ENCODE assay signal across 17 cellular contexts in genomic region chr1:202563818-202564217, GRCh38.
A peak's percentile ranks its signal among the peaks of the same experiment; 100 is the strongest.
DNase-seq lines count a peak whose midpoint lies in the region; ATAC-seq and TF ChIP-seq lines count a peak whose summit lies in the region.
"Had no signal": no experiment of that assay in that cellular context is flagged by ENCODE, and none has a peak within 500 bp of the region (broad histone marks: within the 10 kb centered on the region; RNA-seq: fewer than 3 reads in every experiment).

No MANE protein-coding gene starts in this region.

- H3K9me3 ChIP-seq in gastroesophageal sphincter (no peaks in the 10 kb centered on the region), sigmoid colon (no peaks in the 10 kb centered on the region), uterus (no peaks in the 10 kb centered on the region)
- H3K9me3 ChIP-seq: BLaER1 treated with 17β-estradiol and CSF1 and Interleukin-3, amounts not matched to agents 10 nM and 100 nM; SJCRH30 had no signal

- ATAC-seq in WTC11 = no peak
- no peak for ATAC-seq in gastroesophageal sphincter
- ATAC-seq: PC-3 had no signal

- no peak overlapping the region for H3K4me3 ChIP-seq in gastroesophageal sphincter
- H3K4me3 ChIP-seq in sigmoid colon = no peak overlapping the region
- H3K4me3 ChIP-seq in uterus = no peak overlapping the region
- H3K4me3 ChIP-seq: BLaER1 treated with 17β-estradiol and CSF1 and Interleukin-3, amounts not matched to agents 10 nM and 100 nM; SJCRH30 had no signal

- TF ChIP-seq EP300 in gastroesophageal sphincter (IDR thresholded peaks at IDR 0.05) = no peak
- TF ChIP-seq EP300 in sigmoid colon (IDR thresholded peaks at IDR 0.05) = no peak

- no peak overlapping the region for H3K4me3 Mint-ChIP-seq in WTC11
- no peak overlapping the region for H3K4me3 Mint-ChIP-seq in activated CD4-positive, alpha-beta T cell treated with anti-CD3 and anti-CD28 coated beads, Interleukin-2, amount 10 ng/mL, durations not matched to agents 24 days and 14 days

- H3K27ac Mint-ChIP-seq in WTC11 = peak overlapping the region; percentile 22; the same call in 1 of the 2 replicates
- no peak overlapping the region for H3K27ac Mint-ChIP-seq in activated CD4-positive, alpha-beta T cell treated with anti-CD3 and anti-CD28 coated beads, Interleukin-2, amount 10 ng/mL, durations not matched to agents 24 days and 14 days
- H3K27ac Mint-ChIP-seq: IgD-negative memory B cell had no signal

- H3K4me1 ChIP-seq in gastroesophageal sphincter (peaks cover 45 to 100% (median 62%) of the 10 kb centered on the region in 3 donors), sigmoid colon (peaks cover 0 to 97% (median 95%) of the 10 kb centered on the region in 4 donors), uterus (peaks cover 22 to 27% of the 10 kb centered on the region in 2 donors)

- CTCF ChIA-PET in WTC11 (lab: Charles Lee) = interaction anchor here (1.1 kb wide), 1 partner anchor 63 kb away, joined by 4 read pairs; no protein-coding TSS in a partner anchor

- TF ChIP-seq CTCF in WTC11 (IDR thresholded peaks at IDR 0.05) (no peak), gastroesophageal sphincter (IDR thresholded peaks at IDR 0.05) (no peak), sigmoid colon (IDR thresholded peaks at IDR 0.05) (no peak), uterus (IDR thresholded peaks at IDR 0.05) (no peak)

- TF ChIP-seq POLR2A in gastroesophageal sphincter (IDR thresholded peaks at IDR 0.05) (no peak), sigmoid colon (IDR thresholded peaks at IDR 0.05) (no peak), uterus (IDR thresholded peaks at IDR 0.05) (no peak)

- H3K36me3 ChIP-seq in gastroesophageal sphincter = peaks cover 8 to 50% of the 10 kb centered on the region in 2 donors
- H3K36me3 ChIP-seq in sigmoid colon = peaks cover 4 to 52% (median 24%) of the 10 kb centered on the region in 4 donors
- no peaks in the 10 kb centered on the region for H3K36me3 ChIP-seq in uterus
- H3K36me3 ChIP-seq: SJCRH30 had no signal

- DNase-seq in WTC11 (ENCODE audit: low spot score) (no peak), sigmoid colon (no peak), uterus (no peak), SHP77 treated with DMSO at 0.1 percent for 48 hours (lab: John Stamatoyannopoulos, UW) (no peak)
- DNase-seq in effector CD8-positive, alpha-beta T cell (lab: John Stamatoyannopoulos, UW) = no peak
- DNase-seq in activated CD4-positive, alpha-beta T cell treated with anti-CD3 and anti-CD28 coated beads, Interleukin-2, amount 10 ng/mL, durations not matched to agents 24 days and 14 days = no peak
- DNase-seq: DMS79, Karpas-422, NCI-H187 treated with DMSO at 0.1 percent for 48 hours, NCI-H345, NCI-H524 treated with DMSO at 0.1 percent for 48 hours, PC-3, RPMI8226, SJCRH30 had no signal

- H3K9me3 Mint-ChIP-seq in WTC11 = no peaks in the 10 kb centered on the region
- no peaks in the 10 kb centered on the region for H3K9me3 Mint-ChIP-seq in activated CD4-positive, alpha-beta T cell treated with anti-CD3 and anti-CD28 coated beads, Interleukin-2, amount 10 ng/mL, durations not matched to agents 24 days and 14 days
- H3K9me3 Mint-ChIP-seq: IgD-negative memory B cell had no signal

- H3K36me3 Mint-ChIP-seq in WTC11 = no peaks in the 10 kb centered on the region
- H3K36me3 Mint-ChIP-seq in activated CD4-positive, alpha-beta T cell treated with anti-CD3 and anti-CD28 coated beads, Interleukin-2, amount 10 ng/mL, durations not matched to agents 24 days and 14 days (ENCODE audit: low read depth) = peaks cover 1% of the 10 kb centered on the region

- no peaks in the 10 kb centered on the region for H3K27me3 Mint-ChIP-seq in WTC11 (ENCODE audit: low read depth)
- H3K27me3 Mint-ChIP-seq in activated CD4-positive, alpha-beta T cell treated with anti-CD3 and anti-CD28 coated beads, Interleukin-2, amount 10 ng/mL, durations not matched to agents 24 days and 14 days = no peaks in the 10 kb centered on the region
- H3K27me3 Mint-ChIP-seq: IgD-negative memory B cell had no signal

- H3K27me3 ChIP-seq in gastroesophageal sphincter (no peaks in the 10 kb centered on the region), sigmoid colon (no peaks in the 10 kb centered on the region), uterus (no peaks in the 10 kb centered on the region)
- H3K27me3 ChIP-seq: SJCRH30 had no signal

- 43 to 55% methylated on average over 1 of the region's 1 CpG for WGBS in gastroesophageal sphincter (ENCODE audit: low coverage in 1 of 2), 2 donors
- whole genome bisulfite sequencing in sigmoid colon, 2 donors = 82 to 86% methylated on average over 1 of the region's 1 CpG

- intact Hi-C loops in sigmoid colon (cut with DNase I) = no loop called here
- intact Hi-C loops in uterus (cut with DNase I; ENCODE audit: low total_unique reads) = no loop called here
- intact Hi-C loops in activated CD4-positive, alpha-beta T cell treated with anti-CD3 and anti-CD28 coated beads, Interleukin-2, amount 10 ng/mL, durations not matched to agents 24 days and 14 days (cut with micrococcal nuclease) = loop anchor here (10.0 kb wide), 1 partner anchor 51 kb away; no protein-coding TSS in a partner anchor

- peaks cover 56% of the 10 kb centered on the region for H3K4me1 Mint-ChIP-seq in WTC11
- peaks cover 21% of the 10 kb centered on the region for H3K4me1 Mint-ChIP-seq in activated CD4-positive, alpha-beta T cell treated with anti-CD3 and anti-CD28 coated beads, Interleukin-2, amount 10 ng/mL, durations not matched to agents 24 days and 14 days

- POLR2A ChIA-PET in WTC11 (lab: Charles Lee) = no interaction called here

- H3K27ac ChIP-seq in gastroesophageal sphincter (peak overlapping the region; percentile 77 to 93 (median 86)), sigmoid colon (peak overlapping the region; percentile 78 to 94 (median 85)), uterus (peak overlapping the region; percentile 87 to 100)
- H3K27ac ChIP-seq: BLaER1 treated with 17β-estradiol and CSF1 and Interleukin-3, amounts not matched to agents 10 nM and 100 nM; SJCRH30 had no signal

TF ChIP-seq in WTC11, 78 proteins besides CTCF, POLR2A, EP300 and RAD21:
- TF ChIP-seq ZNF317 (CRISPR knock-in tag; IDR thresholded peaks at IDR 0.05; ENCODE audit: borderline replicate concordance, low read depth) (no peak), ZNF121 (CRISPR knock-in tag; IDR thresholded peaks at IDR 0.05) (peak; percentile 58; the same call in 1 of the 2 replicates)
